Comparison of ENCODE assay signal across 1 cellular context in genomic region chr10:131979336-131979735, GRCh38.
TF ChIP-seq lines count a peak whose summit lies in the region.

No MANE protein-coding gene starts in this region.

TF ChIP-seq in GM23338, 12 proteins besides CTCF, POLR2A, EP300 and RAD21 (continued from another document):
- TF ChIP-seq REST (IDR thresholded peaks at IDR 0.05; ENCODE audit: unreplicated experiment) = no peak
